ENCODE assay signal across 22 cellular contexts in genomic region chr10:19111501-19112267, GRCh38.
"Had no signal": no experiment of that assay in that cellular context is flagged by ENCODE, and none has a peak within 500 bp of the region (broad histone marks: within the 10 kb centered on the region; RNA-seq: fewer than 3 reads in every experiment).

No MANE protein-coding gene starts in this region.

- H3K36me3 Mint-ChIP-seq: activated CD4-positive, alpha-beta memory T cell treated with anti-CD3 and anti-CD28 coated beads for 36 hours; activated CD8-positive, alpha-beta memory T cell treated with anti-CD3 and anti-CD28 coated beads, Interleukin-2, amount 10 ng/mL, durations not matched to agents 7 days and 5 days; activated naive CD8-positive, alpha-beta T cell treated with anti-CD3 and anti-CD28 coated beads, Interleukin-2, amount 10 ng/mL, durations not matched to agents 7 days and 5 days; stimulated activated naive B cell treated with anti-CD40 and anti-IgM and Interleukin-4, amounts not matched to agents 10 μg/mL and 1 μg/mL and 100 μg/mL, for 72 hours had no signal

- H3K4me3 Mint-ChIP-seq: activated CD4-positive, alpha-beta memory T cell treated with anti-CD3 and anti-CD28 coated beads for 36 hours; activated CD8-positive, alpha-beta memory T cell treated with anti-CD3 and anti-CD28 coated beads, Interleukin-2, amount 10 ng/mL, durations not matched to agents 7 days and 5 days; activated naive CD8-positive, alpha-beta T cell treated with anti-CD3 and anti-CD28 coated beads, Interleukin-2, amount 10 ng/mL, durations not matched to agents 7 days and 5 days; activated T-helper 17 cell treated with anti-CD3 and anti-CD28 coated beads, Interleukin-2, amount 50 U/mL, for 72 hours; nephron; stimulated activated naive B cell treated with anti-CD40 and anti-IgM and Interleukin-4, amounts not matched to agents 10 μg/mL and 1 μg/mL and 100 μg/mL, for 72 hours had no signal

- H3K4me1 ChIP-seq: foreskin keratinocyte, sigmoid colon, spleen, upper lobe of left lung had no signal

- H3K27ac Mint-ChIP-seq: activated CD4-positive, alpha-beta memory T cell treated with anti-CD3 and anti-CD28 coated beads for 36 hours; activated CD8-positive, alpha-beta memory T cell treated with anti-CD3 and anti-CD28 coated beads, Interleukin-2, amount 10 ng/mL, durations not matched to agents 7 days and 5 days; activated naive CD8-positive, alpha-beta T cell treated with anti-CD3 and anti-CD28 coated beads, Interleukin-2, amount 10 ng/mL, durations not matched to agents 7 days and 5 days; activated T-helper 17 cell treated with anti-CD3 and anti-CD28 coated beads, Interleukin-2, amount 50 U/mL, for 72 hours; nephron; stimulated activated naive B cell treated with anti-CD40 and anti-IgM and Interleukin-4, amounts not matched to agents 10 μg/mL and 1 μg/mL and 100 μg/mL, for 72 hours had no signal

- ATAC-seq: activated CD8-positive, alpha-beta memory T cell treated with anti-CD3 and anti-CD28 coated beads, Interleukin-2, amount 10 ng/mL, durations not matched to agents 7 days and 5 days; activated T-helper 17 cell treated with anti-CD3 and anti-CD28 coated beads, Interleukin-2, amount 50 U/mL, for 72 hours; esophagus mucosa; foreskin keratinocyte; left lobe of liver; stimulated activated naive B cell treated with anti-CD40 and anti-IgM and Interleukin-4, amounts not matched to agents 10 μg/mL and 1 μg/mL and 100 μg/mL, for 72 hours had no signal

- H3K27me3 Mint-ChIP-seq: activated CD4-positive, alpha-beta memory T cell treated with anti-CD3 and anti-CD28 coated beads for 36 hours; activated CD8-positive, alpha-beta memory T cell treated with anti-CD3 and anti-CD28 coated beads, Interleukin-2, amount 10 ng/mL, durations not matched to agents 7 days and 5 days; activated naive CD8-positive, alpha-beta T cell treated with anti-CD3 and anti-CD28 coated beads, Interleukin-2, amount 10 ng/mL, durations not matched to agents 7 days and 5 days; stimulated activated naive B cell treated with anti-CD40 and anti-IgM and Interleukin-4, amounts not matched to agents 10 μg/mL and 1 μg/mL and 100 μg/mL, for 72 hours had no signal

- H3K27me3 ChIP-seq: brain microvascular endothelial cell, foreskin keratinocyte, sigmoid colon, spleen, upper lobe of left lung had no signal

- H3K4me3 ChIP-seq: sigmoid colon, spleen, thoracic aorta, upper lobe of left lung had no signal

- DNase-seq: activated CD4-positive, alpha-beta memory T cell treated with anti-CD3 and anti-CD28 coated beads for 36 hours; activated CD4-positive, alpha-beta T cell treated with anti-CD3 and anti-CD28 coated beads for 4 hours; activated CD8-positive, alpha-beta memory T cell treated with anti-CD3 and anti-CD28 coated beads, Interleukin-2, amount 10 ng/mL, durations not matched to agents 7 days and 5 days; activated naive CD4-positive, alpha-beta T cell; activated naive CD8-positive, alpha-beta T cell treated with anti-CD3 and anti-CD28 coated beads, Interleukin-2, amount 10 ng/mL, durations not matched to agents 7 days and 5 days; brain microvascular endothelial cell; cortex of kidney; foreskin keratinocyte; glutamatergic neuron; hippocampal formation; kidney; midbrain; nucleus accumbens; sigmoid colon; spleen; stimulated activated naive B cell treated with anti-CD40 and anti-IgM and Interleukin-4, amounts not matched to agents 10 μg/mL and 1 μg/mL and 100 μg/mL, for 72 hours; upper lobe of left lung had no signal

- H3K27ac ChIP-seq: brain microvascular endothelial cell, foreskin keratinocyte, sigmoid colon, spleen, thoracic aorta, upper lobe of left lung had no signal

- H3K4me1 Mint-ChIP-seq: activated CD8-positive, alpha-beta memory T cell treated with anti-CD3 and anti-CD28 coated beads, Interleukin-2, amount 10 ng/mL, durations not matched to agents 7 days and 5 days; activated naive CD8-positive, alpha-beta T cell treated with anti-CD3 and anti-CD28 coated beads, Interleukin-2, amount 10 ng/mL, durations not matched to agents 7 days and 5 days; activated T-helper 17 cell treated with anti-CD3 and anti-CD28 coated beads, Interleukin-2, amount 50 U/mL, for 72 hours; stimulated activated naive B cell treated with anti-CD40 and anti-IgM and Interleukin-4, amounts not matched to agents 10 μg/mL and 1 μg/mL and 100 μg/mL, for 72 hours had no signal

- H3K36me3 ChIP-seq: brain microvascular endothelial cell, sigmoid colon, spleen, thoracic aorta, upper lobe of left lung had no signal
